16 cellular contexts compared by ENCODE assay signal in the genomic region with DNA sequence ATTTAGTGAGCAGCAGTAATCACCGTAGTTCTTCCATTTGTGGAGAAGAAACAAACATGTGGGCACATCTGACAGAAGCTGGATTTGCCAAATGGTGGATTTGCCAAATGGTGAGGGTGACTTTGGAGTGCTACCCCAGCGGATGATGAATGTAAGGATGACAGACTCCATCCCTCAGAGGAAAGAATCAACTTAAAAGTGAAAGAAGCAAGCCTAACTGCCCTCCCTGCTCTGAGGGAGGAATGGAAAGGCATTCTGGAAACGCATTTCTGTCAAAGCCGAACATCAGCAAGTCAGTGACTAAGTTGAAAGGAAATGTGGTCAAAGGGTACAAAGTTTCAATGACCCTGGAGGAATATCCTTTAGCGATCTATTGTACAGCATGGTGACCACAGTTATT.
DNase-seq lines count a peak whose midpoint lies in the region; ATAC-seq and TF ChIP-seq lines count a peak whose summit lies in the region.
"Had no signal": no experiment of that assay in that cellular context is flagged by ENCODE, and none has a peak within 500 bp of the region (broad histone marks: within the 10 kb centered on the region; RNA-seq: fewer than 3 reads in every experiment).

No MANE protein-coding gene starts in this region.

- H3K27me3 ChIP-seq in ACC112 (ENCODE audit: insufficient read depth, low read length) (no peaks in the 10 kb centered on the region), osteoblast (ENCODE audit: insufficient read depth, low read length) (peaks cover 7% of the 10 kb centered on the region)
- H3K27me3 ChIP-seq: breast epithelium, testis had no signal

- TF ChIP-seq CTCF in WI38 (IDR thresholded peaks at IDR 0.05; ENCODE audit: low read depth, low read length) = no peak
- TF ChIP-seq CTCF in osteoblast (IDR thresholded peaks at IDR 0.05; ENCODE audit: extremely low read depth, low read depth, low read length) = no peak
- TF ChIP-seq CTCF in GM20000 (IDR thresholded peaks at IDR 0.05; ENCODE audit: extremely low read depth, missing control alignments) = no peak

- H3K4me1 ChIP-seq in ACC112 (ENCODE audit: control insufficient read depth, insufficient read depth, low read length, unreplicated experiment) (peaks cover 10% of the 10 kb centered on the region), osteoblast (ENCODE audit: insufficient read depth, low read length) (peaks cover 10% of the 10 kb centered on the region)
- H3K4me1 ChIP-seq: breast epithelium, testis had no signal

- no peaks in the 10 kb centered on the region for H4K20me1 ChIP-seq in osteoblast (ENCODE audit: insufficient read depth, low read length)

- no peaks in the 10 kb centered on the region for H3K9me3 ChIP-seq in osteoblast (ENCODE audit: low read depth, low read length)
- H3K9me3 ChIP-seq: breast epithelium, testis had no signal

- no peak overlapping the region for H3K4me3 ChIP-seq in ACC112 (ENCODE audit: low read depth, low read length)
- H3K4me3 ChIP-seq in WI38 (ENCODE audit: low read depth, low read length) = peak overlapping the region; percentile 47
- no peak overlapping the region for H3K4me3 ChIP-seq in osteoblast (ENCODE audit: insufficient read depth, low read length)
- H3K4me3 ChIP-seq: breast epithelium, GM23338, testis had no signal

- H3K79me2 ChIP-seq in ACC112 (ENCODE audit: control insufficient read depth, insufficient read depth, low read length, unreplicated experiment) = no peaks in the 10 kb centered on the region
- H3K79me2 ChIP-seq in osteoblast (ENCODE audit: insufficient read depth, low read length) = no peaks in the 10 kb centered on the region

- peak overlapping the region; percentile 56 for H3K27ac ChIP-seq in ACC112 (ENCODE audit: low read depth, low read length)
- H3K27ac ChIP-seq in osteoblast (ENCODE audit: low read depth, low read length) = peak overlapping the region; percentile 17
- H3K27ac ChIP-seq: testis had no signal

- H3K36me3 ChIP-seq in ACC112 (ENCODE audit: insufficient read depth, low read length) = no peaks in the 10 kb centered on the region
- no peaks in the 10 kb centered on the region for H3K36me3 ChIP-seq in osteoblast (ENCODE audit: insufficient read depth, low read length)
- H3K36me3 ChIP-seq: breast epithelium had no signal

- H3K4me2 ChIP-seq in osteoblast (ENCODE audit: insufficient read depth, low read length) = peak overlapping the region; percentile 5
- H3K4me2 ChIP-seq: GM23338 had no signal

- ATAC-seq in HG03045 (IDR thresholded peaks at IDR 0.05; ENCODE audit: unreplicated experiment) = no peak
- ATAC-seq: GM23338 had no signal

- H2AFZ ChIP-seq in ACC112 (ENCODE audit: low read length, unreplicated experiment) (no peak overlapping the region), osteoblast (ENCODE audit: low read length) (no peak overlapping the region)
- H2AFZ ChIP-seq: GM23338 had no signal

- DNase-seq in hepatic stellate cell (ENCODE audit: low spot score) (peak; percentile 27), osteoblast (ENCODE audit: insufficient read length, low spot score, missing footprints) (no peak), GM20000 (ENCODE audit: low spot score) (no peak), NCI-H1694 treated with DMSO at 0.1 percent for 48 hours (lab: John Stamatoyannopoulos, UW) (no peak)
- no peak for DNase-seq in NK-92 treated with Interleukin-12 subunit alpha and Interleukin-12 subunit beta, amount 100 ng/mL, for 24 hours (lab: John Stamatoyannopoulos, UW)
- DNase-seq: activated CD4-positive, alpha-beta T cell treated with anti-CD3 and anti-CD28 coated beads, Interleukin-2, amount 10 ng/mL, durations not matched to agents 7 days and 5 days; CD4-positive, CD25-positive, alpha-beta regulatory T cell; hypothalamus; NCI-H1048; stimulated activated CD4-positive, alpha-beta T cell treated with anti-CD3 and anti-CD28 coated beads, Interleukin-4, amount 100 ng/mL, for 24 hours; testis had no signal
